In genomic region chr17:62653831-62654829, GRCh38 we compare ENCODE assay signal across 8 cellular contexts. TPM values are rescaled to one million over a fixed set of nuclear protein-coding genes. Genes with fewer than 3 reads are reported as not detected.
A peak's percentile ranks its signal among the peaks of the same experiment; 100 is the strongest.
DNase-seq lines count a peak whose midpoint lies in the region; ATAC-seq and TF ChIP-seq lines count a peak whose summit lies in the region.

No MANE protein-coding gene starts in this region.

- TF ChIP-seq CTCF in left lung (IDR thresholded peaks at IDR 0.05) (no peak), GM13977 (IDR thresholded peaks at IDR 0.05; ENCODE audit: extremely low read depth, insufficient read depth, missing control alignments) (no peak)

- H3K9ac ChIP-seq in adipocyte (ENCODE audit: low read length), result peak overlapping the region; percentile 62

- H3K4me1 ChIP-seq in adipocyte (ENCODE audit: control insufficient read depth, insufficient read depth, low read length), result peaks cover 46% of the 10 kb centered on the region
- peaks cover 17 to 32% of the 10 kb centered on the region in 2 donors for H3K4me1 ChIP-seq in left lung

- H3K4me3 Mint-ChIP-seq in activated naive CD4-positive, alpha-beta T cell treated with anti-CD3 and anti-CD28 coated beads, Interleukin-2, amount 10 ng/mL, durations not matched to agents 7 days and 5 days, result peak overlapping the region; percentile 67

- peak overlapping the region; percentile 35 to 53 for H3K27ac ChIP-seq in left lung

- H3K36me3 ChIP-seq in adipocyte (ENCODE audit: control insufficient read depth, insufficient read depth, low read length, severe bottlenecking) (no peaks in the 10 kb centered on the region), left lung (no peaks in the 10 kb centered on the region)

- H3K4me3 ChIP-seq in adipocyte (ENCODE audit: low read length), result peak overlapping the region; percentile 60
- no peak overlapping the region for H3K4me3 ChIP-seq in left lung

- intact Hi-C loops in left lung (cut with DNase I), result no loop called here

- H3K36me3 Mint-ChIP-seq in activated naive CD4-positive, alpha-beta T cell treated with anti-CD3 and anti-CD28 coated beads, Interleukin-2, amount 10 ng/mL, durations not matched to agents 7 days and 5 days, result no peaks in the 10 kb centered on the region

- peaks cover 25% of the 10 kb centered on the region for H3K4me1 Mint-ChIP-seq in activated naive CD4-positive, alpha-beta T cell treated with anti-CD3 and anti-CD28 coated beads, Interleukin-2, amount 10 ng/mL, durations not matched to agents 7 days and 5 days

- H3K9me3 Mint-ChIP-seq in activated naive CD4-positive, alpha-beta T cell treated with anti-CD3 and anti-CD28 coated beads, Interleukin-2, amount 10 ng/mL, durations not matched to agents 7 days and 5 days, result no peaks in the 10 kb centered on the region

- peaks cover 95% of the 10 kb centered on the region for H3K27me3 Mint-ChIP-seq in activated naive CD4-positive, alpha-beta T cell treated with anti-CD3 and anti-CD28 coated beads, Interleukin-2, amount 10 ng/mL, durations not matched to agents 7 days and 5 days

- H3K27ac Mint-ChIP-seq in activated naive CD4-positive, alpha-beta T cell treated with anti-CD3 and anti-CD28 coated beads, Interleukin-2, amount 10 ng/mL, durations not matched to agents 7 days and 5 days, result peak overlapping the region; percentile 43

- H3K9me3 ChIP-seq in adipocyte (ENCODE audit: control insufficient read depth, low read length), result no peaks in the 10 kb centered on the region
- no peaks in the 10 kb centered on the region for H3K9me3 ChIP-seq in left lung

- H3K27me3 ChIP-seq in adipocyte (replicated peaks; ENCODE audit: control insufficient read depth, insufficient read depth, low read length) (no peaks in the 10 kb centered on the region), left lung (peaks cover 0 to 5% of the 10 kb centered on the region in 2 donors)

- in situ Hi-C loops in GM13977 (cut with MboI; ENCODE audit: low pct_unique_long_range_greater_than_20kb, low sequenced_read_pairs, unreplicated experiment), result no loop called here

- peak; percentile 19 for DNase-seq in activated naive CD4-positive, alpha-beta T cell treated with anti-CD3 and anti-CD28 coated beads, Interleukin-2, amount 10 ng/mL, durations not matched to agents 7 days and 5 days
- DNase-seq in activated naive CD4-positive, alpha-beta T cell (lab: John Stamatoyannopoulos, UW), result no peak
- DNase-seq in adipocyte (ENCODE audit: low read depth), result peak; percentile 83
- peak; percentile 59 to 81 for DNase-seq in left lung
- peak; percentile 63 for DNase-seq in ureter (ENCODE audit: low spot score)
- no peak for DNase-seq in GF-D8 (lab: John Stamatoyannopoulos, UW)
- DNase-seq in GM13977 (ENCODE audit: low spot score), result no peak
- no peak for DNase-seq in effector CD8-positive, alpha-beta T cell (lab: John Stamatoyannopoulos, UW)

- CTCF ChIA-PET in activated naive CD4-positive, alpha-beta T cell treated with anti-CD3 and anti-CD28 coated beads, Interleukin-2, amount 10 ng/mL, durations not matched to agents 7 days and 5 days (lab: Charles Lee), result interaction anchor here (0.9 to 1.4 kb wide), 2 partner anchors 18 to 73 kb away, joined by 3 read pairs; no protein-coding TSS in a partner anchor

- ATAC-seq in left lung, result peak; percentile 30

RNA-seq across cellular contexts. Expression of gene MRC2, which starts 26.7 kb away (rescaled TPM):
- total RNA-seq in left lung (100 to 1,000 TPM in 1 of 2 donors, 10 to 100 TPM in 1; 93.3 to 151 TPM), ureter (40.0 TPM)

Comparison
In these comparisons a context has a peak if more than half of its experiments do, and no peak if none do; other contexts are left out.
1. DNase-seq: peak in activated naive CD4-positive, alpha-beta T cell treated with anti-CD3 and anti-CD28 coated beads, Interleukin-2, amount 10 ng/mL, durations not matched to agents 7 days and 5 days (single experiment), adipocyte (single experiment), left lung (2 of 2) and ureter (single experiment); none in activated naive CD4-positive, alpha-beta T cell (0 of 4), GF-D8 (single experiment), GM13977 (single experiment) and effector CD8-positive, alpha-beta T cell (single experiment).